1 cellular context compared by ENCODE assay signal in the genomic region with DNA sequence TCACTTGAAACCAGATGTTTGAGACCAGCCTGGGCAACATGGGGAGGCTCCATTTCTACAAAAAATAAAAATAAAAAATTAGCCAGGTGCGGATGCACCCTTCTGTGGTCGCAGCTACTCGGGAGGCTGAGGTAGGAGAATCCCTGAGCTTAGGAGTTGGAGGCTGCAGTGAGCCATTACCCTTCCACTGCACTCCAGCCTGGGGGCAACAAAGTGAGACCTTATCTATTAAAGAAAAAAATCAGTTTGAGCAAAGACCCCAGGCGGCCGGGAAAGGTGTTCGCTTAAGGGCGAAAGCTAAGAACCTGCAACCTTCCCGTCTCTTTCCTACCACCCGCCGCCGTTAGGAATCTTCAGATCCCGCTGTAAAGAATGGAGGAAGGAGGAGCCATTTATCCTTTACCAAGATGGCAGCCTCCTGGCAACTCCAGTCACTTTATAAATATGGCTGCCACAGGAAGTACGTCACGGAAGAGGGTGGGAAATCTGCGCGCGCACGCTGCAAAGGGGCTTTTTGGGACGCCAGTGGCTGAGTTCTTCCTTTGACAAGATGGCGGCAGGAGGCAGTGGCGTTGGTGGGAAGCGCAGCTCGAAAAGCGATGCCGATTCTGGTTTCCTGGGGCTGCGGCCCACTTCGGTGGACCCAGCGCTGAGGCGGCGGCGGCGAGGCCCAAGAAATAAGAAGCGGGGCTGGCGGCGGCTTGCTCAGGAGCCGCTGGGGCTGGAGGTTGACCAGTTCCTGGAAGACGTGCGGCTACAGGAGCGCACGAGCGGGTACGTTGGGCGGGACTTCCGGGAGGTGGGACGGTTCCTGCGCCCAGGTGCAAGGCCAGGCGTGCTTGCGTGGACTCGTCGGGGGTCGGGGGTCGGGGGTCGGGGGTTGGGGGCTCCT.
TF ChIP-seq lines count a peak whose summit lies in the region.

A gene (plus strand): TSS at position 537 of the 892 bp plus-strand sequence. CDS start 14 bp downstream, at position 551.

TF ChIP-seq in A549, 52 proteins besides CTCF, POLR2A, EP300 and RAD21 (continued from another document):
- TF ChIP-seq, protein P1, sequence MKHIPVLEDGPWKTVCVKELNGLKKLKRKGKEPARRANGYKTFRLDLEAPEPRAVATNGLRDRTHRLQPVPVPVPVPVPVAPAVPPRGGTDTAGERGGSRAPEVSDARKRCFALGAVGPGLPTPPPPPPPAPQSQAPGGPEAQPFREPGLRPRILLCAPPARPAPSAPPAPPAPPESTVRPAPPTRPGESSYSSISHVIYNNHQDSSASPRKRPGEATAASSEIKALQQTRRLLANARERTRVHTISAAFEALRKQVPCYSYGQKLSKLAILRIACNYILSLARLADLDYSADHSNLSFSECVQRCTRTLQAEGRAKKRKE (CRISPR knock-in tag; IDR thresholded peaks at IDR 0.05; ENCODE audit: low read depth): peak; percentile 80
- TF ChIP-seq BHLHE40 (IDR thresholded peaks at IDR 0.05; ENCODE audit: low read depth, low read length): no peak
- TF ChIP-seq RNF2 (IDR thresholded peaks at IDR 0.05; ENCODE audit: borderline replicate concordance, low read depth): no peak
- no peak for TF ChIP-seq CBX8 (IDR thresholded peaks at IDR 0.05)
- TF ChIP-seq EHMT2 (IDR thresholded peaks at IDR 0.05; ENCODE audit: low read depth): peak; percentile 99
- TF ChIP-seq, protein P2, sequence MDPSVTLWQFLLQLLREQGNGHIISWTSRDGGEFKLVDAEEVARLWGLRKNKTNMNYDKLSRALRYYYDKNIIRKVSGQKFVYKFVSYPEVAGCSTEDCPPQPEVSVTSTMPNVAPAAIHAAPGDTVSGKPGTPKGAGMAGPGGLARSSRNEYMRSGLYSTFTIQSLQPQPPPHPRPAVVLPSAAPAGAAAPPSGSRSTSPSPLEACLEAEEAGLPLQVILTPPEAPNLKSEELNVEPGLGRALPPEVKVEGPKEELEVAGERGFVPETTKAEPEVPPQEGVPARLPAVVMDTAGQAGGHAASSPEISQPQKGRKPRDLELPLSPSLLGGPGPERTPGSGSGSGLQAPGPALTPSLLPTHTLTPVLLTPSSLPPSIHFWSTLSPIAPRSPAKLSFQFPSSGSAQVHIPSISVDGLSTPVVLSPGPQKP (IDR thresholded peaks at IDR 0.05; ENCODE audit: low read depth, low read length): no peak
- peak; percentile 94 for TF ChIP-seq ZSCAN20 (CRISPR knock-in tag; IDR thresholded peaks at IDR 0.05)
- no peak for TF ChIP-seq ESRRA (IDR thresholded peaks at IDR 0.05; ENCODE audit: borderline replicate concordance, low read length)
- TF ChIP-seq, protein P3, sequence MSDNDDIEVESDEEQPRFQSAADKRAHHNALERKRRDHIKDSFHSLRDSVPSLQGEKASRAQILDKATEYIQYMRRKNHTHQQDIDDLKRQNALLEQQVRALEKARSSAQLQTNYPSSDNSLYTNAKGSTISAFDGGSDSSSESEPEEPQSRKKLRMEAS (IDR thresholded peaks at IDR 0.05): peak; percentile 81
- TF ChIP-seq, protein P4, sequence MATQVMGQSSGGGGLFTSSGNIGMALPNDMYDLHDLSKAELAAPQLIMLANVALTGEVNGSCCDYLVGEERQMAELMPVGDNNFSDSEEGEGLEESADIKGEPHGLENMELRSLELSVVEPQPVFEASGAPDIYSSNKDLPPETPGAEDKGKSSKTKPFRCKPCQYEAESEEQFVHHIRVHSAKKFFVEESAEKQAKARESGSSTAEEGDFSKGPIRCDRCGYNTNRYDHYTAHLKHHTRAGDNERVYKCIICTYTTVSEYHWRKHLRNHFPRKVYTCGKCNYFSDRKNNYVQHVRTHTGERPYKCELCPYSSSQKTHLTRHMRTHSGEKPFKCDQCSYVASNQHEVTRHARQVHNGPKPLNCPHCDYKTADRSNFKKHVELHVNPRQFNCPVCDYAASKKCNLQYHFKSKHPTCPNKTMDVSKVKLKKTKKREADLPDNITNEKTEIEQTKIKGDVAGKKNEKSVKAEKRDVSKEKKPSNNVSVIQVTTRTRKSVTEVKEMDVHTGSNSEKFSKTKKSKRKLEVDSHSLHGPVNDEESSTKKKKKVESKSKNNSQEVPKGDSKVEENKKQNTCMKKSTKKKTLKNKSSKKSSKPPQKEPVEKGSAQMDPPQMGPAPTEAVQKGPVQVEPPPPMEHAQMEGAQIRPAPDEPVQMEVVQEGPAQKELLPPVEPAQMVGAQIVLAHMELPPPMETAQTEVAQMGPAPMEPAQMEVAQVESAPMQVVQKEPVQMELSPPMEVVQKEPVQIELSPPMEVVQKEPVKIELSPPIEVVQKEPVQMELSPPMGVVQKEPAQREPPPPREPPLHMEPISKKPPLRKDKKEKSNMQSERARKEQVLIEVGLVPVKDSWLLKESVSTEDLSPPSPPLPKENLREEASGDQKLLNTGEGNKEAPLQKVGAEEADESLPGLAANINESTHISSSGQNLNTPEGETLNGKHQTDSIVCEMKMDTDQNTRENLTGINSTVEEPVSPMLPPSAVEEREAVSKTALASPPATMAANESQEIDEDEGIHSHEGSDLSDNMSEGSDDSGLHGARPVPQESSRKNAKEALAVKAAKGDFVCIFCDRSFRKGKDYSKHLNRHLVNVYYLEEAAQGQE (IDR thresholded peaks at IDR 0.05): no peak; the same call in 1 of the 2 replicates
- no peak for TF ChIP-seq CEBPB (IDR thresholded peaks at IDR 0.05)
- no peak for TF ChIP-seq FOSL2 (IDR thresholded peaks at IDR 0.05)
- peak; percentile 45 for TF ChIP-seq FOSL2 (CRISPR knock-in tag; IDR thresholded peaks at IDR 0.05)
- TF ChIP-seq TP53 (CRISPR knock-in tag; IDR thresholded peaks at IDR 0.05): peak; percentile 96
- TF ChIP-seq HDAC2 (IDR thresholded peaks at IDR 0.05): no peak
- TF ChIP-seq TFCP2L1 (CRISPR knock-in tag; IDR thresholded peaks at IDR 0.05): peak; percentile 84
- TF ChIP-seq MYC (IDR thresholded peaks at IDR 0.05; ENCODE audit: borderline replicate concordance, low read length): peak; percentile 68; the same call in 1 of the 2 replicates
- TF ChIP-seq CHD2 (IDR thresholded peaks at IDR 0.05; ENCODE audit: low read length, partially characterized antibody): no peak
- no peak for TF ChIP-seq SREBF2 (IDR thresholded peaks at IDR 0.05)
- TF ChIP-seq, protein P5, sequence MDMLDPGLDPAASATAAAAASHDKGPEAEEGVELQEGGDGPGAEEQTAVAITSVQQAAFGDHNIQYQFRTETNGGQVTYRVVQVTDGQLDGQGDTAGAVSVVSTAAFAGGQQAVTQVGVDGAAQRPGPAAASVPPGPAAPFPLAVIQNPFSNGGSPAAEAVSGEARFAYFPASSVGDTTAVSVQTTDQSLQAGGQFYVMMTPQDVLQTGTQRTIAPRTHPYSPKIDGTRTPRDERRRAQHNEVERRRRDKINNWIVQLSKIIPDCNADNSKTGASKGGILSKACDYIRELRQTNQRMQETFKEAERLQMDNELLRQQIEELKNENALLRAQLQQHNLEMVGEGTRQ (IDR thresholded peaks at IDR 0.05): no peak
- TF ChIP-seq CBX2 (IDR thresholded peaks at IDR 0.05; ENCODE audit: borderline replicate concordance, low read depth): no peak
- TF ChIP-seq, protein P6, sequence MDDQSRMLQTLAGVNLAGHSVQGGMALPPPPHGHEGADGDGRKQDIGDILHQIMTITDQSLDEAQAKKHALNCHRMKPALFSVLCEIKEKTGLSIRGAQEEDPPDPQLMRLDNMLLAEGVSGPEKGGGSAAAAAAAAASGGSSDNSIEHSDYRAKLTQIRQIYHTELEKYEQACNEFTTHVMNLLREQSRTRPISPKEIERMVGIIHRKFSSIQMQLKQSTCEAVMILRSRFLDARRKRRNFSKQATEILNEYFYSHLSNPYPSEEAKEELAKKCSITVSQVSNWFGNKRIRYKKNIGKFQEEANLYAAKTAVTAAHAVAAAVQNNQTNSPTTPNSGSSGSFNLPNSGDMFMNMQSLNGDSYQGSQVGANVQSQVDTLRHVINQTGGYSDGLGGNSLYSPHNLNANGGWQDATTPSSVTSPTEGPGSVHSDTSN (IDR thresholded peaks at IDR 0.05): peak; percentile 77; the same call in 1 of the 2 replicates
- no peak for TF ChIP-seq JUNB (IDR thresholded peaks at IDR 0.05)
- peak; percentile 82; the same call in 1 of the 2 replicates for TF ChIP-seq HEYL (CRISPR knock-in tag; IDR thresholded peaks at IDR 0.05)
- TF ChIP-seq POLR2AphosphoS2 (conservative IDR thresholded peaks at IDR 0.05; ENCODE audit: low read length): peak; percentile 87
- peak; percentile 63 for TF ChIP-seq KDM5A (IDR thresholded peaks at IDR 0.05)
- TF ChIP-seq ZC3H11A (IDR thresholded peaks at IDR 0.05): no peak
- peak; percentile 41; the same call in 1 of the 2 replicates for TF ChIP-seq MAZ (IDR thresholded peaks at IDR 0.05; ENCODE audit: borderline replicate concordance, low read depth, low read length)
- TF ChIP-seq RFX5 (IDR thresholded peaks at IDR 0.05): peak; percentile 60; the same call in 1 of the 2 replicates
- TF ChIP-seq RCOR1 (IDR thresholded peaks at IDR 0.05; ENCODE audit: low read depth, low read length): no peak
- no peak for TF ChIP-seq NFE2L2 (conservative IDR thresholded peaks at IDR 0.05; ENCODE audit: low read length)
